25 cellular contexts compared by ENCODE assay signal in genomic region chr6:126015869-126016268, GRCh38. TPM values are rescaled to one million over a fixed set of nuclear protein-coding genes. Genes with fewer than 3 reads are reported as not detected.
DNase-seq lines count a peak whose midpoint lies in the region; TF ChIP-seq lines count a peak whose summit lies in the region.
"Had no signal": no experiment of that assay in that cellular context is flagged by ENCODE, and none has a peak within 500 bp of the region (broad histone marks: within the 10 kb centered on the region; RNA-seq: fewer than 3 reads in every experiment).

No MANE protein-coding gene starts in this region.

- H3K4me1 ChIP-seq in ovary (ENCODE audit: insufficient read depth): no peaks in the 10 kb centered on the region
- H3K4me1 ChIP-seq: breast epithelium, right atrium auricular region, upper lobe of right lung had no signal

- no peaks in the 10 kb centered on the region for H3K27me3 ChIP-seq in ovary
- H3K27me3 ChIP-seq: breast epithelium, right atrium auricular region, upper lobe of right lung had no signal

- no peak for TF ChIP-seq EP300 in ovary (IDR thresholded peaks at IDR 0.05)

- no peak for TF ChIP-seq CTCF in AG10803 (conservative IDR thresholded peaks at IDR 0.05; ENCODE audit: low read length)
- no peak for TF ChIP-seq CTCF in fibroblast of the aortic adventitia (IDR thresholded peaks at IDR 0.05; ENCODE audit: insufficient read depth, low read length)
- TF ChIP-seq CTCF in ovary (IDR thresholded peaks at IDR 0.05): no peak

- DNase-seq in AG10803 (ENCODE audit: low read depth): peak; percentile 29
- DNase-seq in HCEC 1CT: peak; percentile 8
- DNase-seq in SW480 (ENCODE audit: low spot score): peak; percentile 2
- DNase-seq in fibroblast of the aortic adventitia (ENCODE audit: low read depth): peak; percentile 26
- no peak for DNase-seq in NCI-H1436 (lab: John Stamatoyannopoulos, UW)
- no peak for DNase-seq in NCI-H69 (lab: John Stamatoyannopoulos, UW)
- DNase-seq in ovary: no peak
- no peak for DNase-seq in KG1 (lab: John Stamatoyannopoulos, UW)
- DNase-seq: activated CD4-positive, alpha-beta T cell treated with anti-CD3 and anti-CD28 coated beads for 48 hours; activated gamma-delta T cell; activated T-cell treated with anti-CD3 and anti-CD28 coated beads, Interleukin-2, amount 50 U/mL, for 1 hour; C1 segment of cervical spinal cord; Caco-2; DMS79 treated with DMSO at 0.1 percent for 48 hours; effector CD4-positive, alpha-beta T cell; KBM-7; NCI-H146; NCI-H2107; stimulated activated CD4-positive, alpha-beta T cell treated with anti-CD3 and anti-CD28 coated beads, Interleukin-4, amount 100 ng/mL, for 4 hours; stimulated activated naive B cell treated with anti-CD40 and anti-IgM and Interleukin-4, amounts not matched to agents 10 μg/mL and 1 μg/mL and 100 μg/mL, for 72 hours; upper lobe of right lung had no signal

- WGBS in ovary, 3 donors: 73 to 95% (median 94%) methylated on average over 1 of the region's 1 CpG

- TF ChIP-seq POLR2A in ovary (IDR thresholded peaks at IDR 0.05): no peak

- no peaks in the 10 kb centered on the region for H3K36me3 ChIP-seq in ovary

- intact Hi-C loops in ovary (cut with DNase I): no loop called here

- H3K9me3 ChIP-seq in ovary: no peaks in the 10 kb centered on the region
- H3K9me3 ChIP-seq: breast epithelium, Caco-2, right atrium auricular region, upper lobe of right lung had no signal

- no peak overlapping the region for H3K27ac ChIP-seq in ovary
- H3K27ac ChIP-seq: breast epithelium, epithelial cell of prostate, right atrium auricular region, upper lobe of right lung had no signal

- H3K4me3 ChIP-seq in AG10803 (ENCODE audit: low read length) (no peak overlapping the region), fibroblast of the aortic adventitia (ENCODE audit: low read depth, low read length) (no peak overlapping the region), ovary (no peak overlapping the region)
- H3K4me3 ChIP-seq: breast epithelium, GM12878, right atrium auricular region, upper lobe of right lung had no signal

RNA-seq across cellular contexts. Expression of gene TRMT11, which starts 29.5 kb away (rescaled TPM):
- 30.5 and 54.0 TPM in 2 replicates for total RNA-seq in fibroblast of the aortic adventitia (ENCODE audit: low replicate concordance)
- total RNA-seq in ovary: 10 to 100 TPM; 20.5 to 29.9 (median 24.2) TPM
- polyA plus RNA-seq in ovary: 10 to 100 TPM; 10.7 to 15.6 TPM

RNA-seq across cellular contexts. Expression of gene HINT3, which starts 59.3 kb away (rescaled TPM):
- total RNA-seq in fibroblast of the aortic adventitia (ENCODE audit: low replicate concordance) (23.5 and 30.6 TPM in 2 replicates), ovary (10 to 100 TPM; 15.9 to 20.4 (median 19.3) TPM)
- 10 to 100 TPM; 10.3 to 15.8 TPM for polyA plus RNA-seq in ovary

Comparison
In these comparisons a context has a peak if more than half of its experiments do, and no peak if none do; other contexts are left out.
1. DNase-seq: peak in AG10803 (single experiment), HCEC 1CT (single experiment), SW480 (single experiment) and fibroblast of the aortic adventitia (single experiment); none in NCI-H1436 (single experiment), NCI-H69 (single experiment), ovary (0 of 5) and KG1 (single experiment).